Comparison of ENCODE assay signal across 11 cellular contexts in the genomic region with DNA sequence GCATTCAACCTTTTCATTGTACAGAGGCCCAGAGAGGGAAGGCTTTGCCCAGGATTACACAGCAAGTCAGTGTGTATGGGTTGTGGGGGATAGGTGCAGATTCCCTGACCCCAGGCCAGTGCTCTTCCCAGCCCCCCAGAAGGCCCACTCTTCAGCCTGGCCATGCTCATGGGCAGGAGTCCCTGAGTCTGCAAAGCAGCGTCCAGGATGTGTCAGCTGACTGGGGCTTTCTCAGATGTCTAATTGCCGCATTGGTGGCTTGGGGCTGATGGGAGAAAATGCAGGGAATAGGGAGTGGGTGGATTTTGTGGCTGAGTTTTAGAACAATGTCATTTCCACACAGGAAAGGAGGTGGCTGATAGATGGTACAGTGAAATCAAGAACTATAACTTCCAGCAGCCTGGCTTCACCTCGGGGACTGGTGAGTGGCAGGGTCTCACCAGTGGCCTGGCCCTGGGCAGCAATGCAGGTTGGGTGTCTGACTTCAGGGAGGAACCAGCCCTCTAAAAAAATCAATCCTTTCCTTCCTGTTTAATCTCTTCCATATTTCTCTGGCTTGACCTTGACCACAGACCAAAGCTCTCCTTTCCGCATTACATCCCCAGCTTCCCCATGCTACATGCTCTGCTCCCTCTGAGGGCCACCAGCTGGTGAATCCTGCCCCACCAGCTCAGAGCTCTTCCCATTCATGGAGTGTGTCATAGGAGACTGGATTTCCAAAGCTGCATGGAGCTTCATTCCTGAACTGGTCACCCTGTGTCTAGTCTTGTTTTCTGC. TPM values are rescaled to one million over a fixed set of nuclear protein-coding genes. Genes with fewer than 3 reads are reported as not detected.
A peak's percentile ranks its signal among the peaks of the same experiment; 100 is the strongest.
DNase-seq lines count a peak whose midpoint lies in the region; ATAC-seq and TF ChIP-seq lines count a peak whose summit lies in the region.
"Had no signal": no experiment of that assay in that cellular context is flagged by ENCODE, and none has a peak within 500 bp of the region (broad histone marks: within the 10 kb centered on the region; RNA-seq: fewer than 3 reads in every experiment).

No MANE protein-coding gene starts in this region.

- no peak for TF ChIP-seq CTCF in brain (conservative IDR thresholded peaks at IDR 0.05)
- TF ChIP-seq CTCF in WERI-Rb-1 (IDR thresholded peaks at IDR 0.05; ENCODE audit: low read depth, low read length) = no peak

- peaks cover 78 to 100% (median 90%) of the 10 kb centered on the region in 10 experiments for H3K4me1 ChIP-seq in BLaER1 treated with 17β-estradiol and CSF1 and Interleukin-3, amounts not matched to agents 10 nM and 100 nM

- no peaks in the 10 kb centered on the region for H3K27me3 Mint-ChIP-seq in brain
- no peaks in the 10 kb centered on the region for H3K27me3 Mint-ChIP-seq in naive thymus-derived CD8-positive, alpha-beta T cell

- peak overlapping the region in 7 of 10 experiments; percentile 25 to 62 (median 50); a peak in 12 of 20 replicates for H3K4me3 ChIP-seq in BLaER1 treated with 17β-estradiol and CSF1 and Interleukin-3, amounts not matched to agents 10 nM and 100 nM
- no peak overlapping the region for H3K4me3 ChIP-seq in WERI-Rb-1 (ENCODE audit: low read depth, low read length)

- peak overlapping the region; percentile 69 to 83 (median 80) for H3K9ac ChIP-seq in BLaER1 treated with 17β-estradiol and CSF1 and Interleukin-3, amounts not matched to agents 10 nM and 100 nM

- peak overlapping the region in 1 of 5 experiments; percentile 41 for H3K4me3 Mint-ChIP-seq in brain
- peak overlapping the region; percentile 52 to 91 (median 86) for H3K4me3 Mint-ChIP-seq in naive thymus-derived CD8-positive, alpha-beta T cell

- no peak for ATAC-seq in naive thymus-derived CD8-positive, alpha-beta T cell
- ATAC-seq in GM19395 (IDR thresholded peaks at IDR 0.05; ENCODE audit: unreplicated experiment) = no peak
- ATAC-seq: left cardiac atrium had no signal

- POLR2A ChIA-PET in naive thymus-derived CD8-positive, alpha-beta T cell (lab: Charles Lee) = interaction anchor here (0.7 to 3.5 kb wide), 6 partner anchors 8 to 59 kb away, joined by 3 to 19 read pairs (median 4); a partner anchor contains a TSS

- peaks cover 0 to 6% (median 0%) of the 10 kb centered on the region in 11 experiments; a peak in 1 of 22 replicates for H4K20me1 ChIP-seq in BLaER1 treated with 17β-estradiol and CSF1 and Interleukin-3, amounts not matched to agents 10 nM and 100 nM

- no peak for DNase-seq in naive thymus-derived CD8-positive, alpha-beta T cell
- no peak for DNase-seq in WERI-Rb-1
- no peak for DNase-seq in glomerular visceral epithelial cell (ENCODE audit: extremely low spot score)
- DNase-seq in NCI-H446 treated with DMSO at 0.1 percent for 48 hours (lab: John Stamatoyannopoulos, UW) = no peak
- DNase-seq: DMS53, left cardiac atrium, NCI-H2171 treated with DMSO at 0.1 percent for 48 hours had no signal

- no peaks in the 10 kb centered on the region for H3K27me3 ChIP-seq in BLaER1 treated with 17β-estradiol and CSF1 and Interleukin-3, amounts not matched to agents 10 nM and 100 nM
- H3K27me3 ChIP-seq in WERI-Rb-1 (ENCODE audit: insufficient read depth, low read depth, severe bottlenecking) = no peaks in the 10 kb centered on the region

- H3K9me3 Mint-ChIP-seq in brain = peaks cover 0 to 10% (median 5%) of the 10 kb centered on the region in 5 experiments
- peaks cover 0 to 10% (median 8%) of the 10 kb centered on the region in 9 donors for H3K9me3 Mint-ChIP-seq in naive thymus-derived CD8-positive, alpha-beta T cell

- peak overlapping the region; percentile 87 to 99 (median 95) for H3K4me2 ChIP-seq in BLaER1 treated with 17β-estradiol and CSF1 and Interleukin-3, amounts not matched to agents 10 nM and 100 nM

- H3K9me3 ChIP-seq in BLaER1 treated with 17β-estradiol and CSF1 and Interleukin-3, amounts not matched to agents 10 nM and 100 nM (replicated peaks in 1 of 11) = peaks cover 4 to 7% (median 5%) of the 10 kb centered on the region in 11 experiments; a peak in 17 of 22 replicates
- no peaks in the 10 kb centered on the region for H3K9me3 ChIP-seq in KOPT-K1 (ENCODE audit: insufficient read depth, low read length, poor library complexity, severe bottlenecking)
- H3K9me3 ChIP-seq in WERI-Rb-1 (ENCODE audit: severe bottlenecking) = peaks cover 4% of the 10 kb centered on the region

- H3K36me3 ChIP-seq in BLaER1 treated with 17β-estradiol and CSF1 and Interleukin-3, amounts not matched to agents 10 nM and 100 nM = peaks cover 2 to 39% (median 18%) of the 10 kb centered on the region in 11 experiments; a peak in 20 of 22 replicates
- H3K36me3 ChIP-seq in KOPT-K1 (ENCODE audit: insufficient read depth, low read length) = no peaks in the 10 kb centered on the region
- H3K36me3 ChIP-seq in WERI-Rb-1 = no peaks in the 10 kb centered on the region

- peak overlapping the region; percentile 83 to 95 (median 92) for H3K27ac ChIP-seq in BLaER1 treated with 17β-estradiol and CSF1 and Interleukin-3, amounts not matched to agents 10 nM and 100 nM
- H3K27ac ChIP-seq in KOPT-K1 (ENCODE audit: low read depth, low read length, poor library complexity, severe bottlenecking) (peak overlapping the region; percentile 83), WERI-Rb-1 (no peak overlapping the region)

- H3K27ac Mint-ChIP-seq in brain = peak overlapping the region in 3 of 5 experiments; percentile 25 to 60 (median 59)
- peak overlapping the region; percentile 94 to 99 (median 98) for H3K27ac Mint-ChIP-seq in naive thymus-derived CD8-positive, alpha-beta T cell

- peaks cover 21% of the 10 kb centered on the region for H3K36me3 Mint-ChIP-seq in brain
- peaks cover 8 to 16% (median 12%) of the 10 kb centered on the region in 3 donors for H3K36me3 Mint-ChIP-seq in naive thymus-derived CD8-positive, alpha-beta T cell

- H3K4me1 Mint-ChIP-seq in brain = peaks cover 31% of the 10 kb centered on the region
- peaks cover 35 to 87% (median 77%) of the 10 kb centered on the region in 4 donors for H3K4me1 Mint-ChIP-seq in naive thymus-derived CD8-positive, alpha-beta T cell

RNA-seq across cellular contexts. Expression of a gene that starts 14.2 kb away (rescaled TPM):
- polyA plus RNA-seq in brain (ENCODE audit: insufficient read depth, low read depth, low replicate concordance) = 16.2 TPM
- 1 to 10 TPM; 7.0 to 7.6 TPM for total RNA-seq in naive thymus-derived CD8-positive, alpha-beta T cell
- 10 to 100 TPM; 43.2 to 78.9 (median 55.3) TPM for polyA plus RNA-seq in naive thymus-derived CD8-positive, alpha-beta T cell

RNA-seq across cellular contexts. Expression of a gene that starts 18.5 kb away (rescaled TPM):
- not detected for polyA plus RNA-seq in brain (ENCODE audit: insufficient read depth, low read depth, low replicate concordance)
- total RNA-seq in naive thymus-derived CD8-positive, alpha-beta T cell = under 1 TPM in 1 of 2 experiments, not detected in 1; 0.19 TPM
- under 1 TPM in 1 of 3 donors, not detected in 2; 0.09 TPM for polyA plus RNA-seq in naive thymus-derived CD8-positive, alpha-beta T cell
- total RNA-seq: left cardiac atrium had no signal

RNA-seq across cellular contexts. Expression of a gene that starts 40.0 kb away (rescaled TPM):
- 447 TPM for polyA plus RNA-seq in brain (ENCODE audit: insufficient read depth, low read depth, low replicate concordance)
- 10 to 100 TPM; 56.7 to 59.0 TPM for total RNA-seq in naive thymus-derived CD8-positive, alpha-beta T cell
- polyA plus RNA-seq in naive thymus-derived CD8-positive, alpha-beta T cell = 10 to 100 TPM; 60.8 to 84.5 (median 71.0) TPM
